7 cellular contexts compared by ENCODE assay signal in the genomic region with DNA sequence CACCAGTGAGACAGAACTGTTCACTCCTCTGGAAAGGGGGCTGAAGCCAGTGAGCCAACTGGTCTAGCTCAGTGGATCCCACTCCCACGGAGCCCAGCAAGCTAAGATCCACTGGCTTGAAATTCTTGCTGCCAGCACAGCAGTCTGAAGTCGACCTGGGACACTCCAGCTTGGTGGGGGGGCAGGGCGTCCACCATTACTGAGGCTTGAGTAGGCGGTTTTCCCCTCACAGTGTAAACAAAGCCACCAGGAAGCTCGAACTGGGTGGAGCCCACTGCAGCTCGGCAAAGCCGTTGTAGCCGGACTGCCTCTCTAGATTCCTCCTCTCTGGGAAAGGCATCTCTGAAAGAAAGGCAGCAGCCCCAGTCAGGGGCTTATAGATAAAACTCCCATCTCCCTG. TPM values are rescaled to one million over a fixed set of nuclear protein-coding genes. Genes with fewer than 3 reads are reported as not detected.
DNase-seq lines count a peak whose midpoint lies in the region; ATAC-seq, FAIRE-seq and TF ChIP-seq lines count a peak whose summit lies in the region.
"Not testable (repeated sequence)": the region's sequence is repeated elsewhere in the genome, so short reads cannot be mapped to it uniquely, and the experiment has no call there.

No MANE protein-coding gene starts in this region.

- not testable (repeated sequence) for H3K27me3 ChIP-seq in MG63; OCI-LY1 (ENCODE audit: insufficient read depth, low read length); HepG2 (ENCODE audit: control insufficient read depth in 1 of 2, insufficient read depth in 2 of 2, low read length in 2 of 2); small intestine (ENCODE audit: control insufficient read depth in 2 of 2, insufficient read depth in 2 of 2, low read length in 2 of 2)

- H2AFZ ChIP-seq in OCI-LY1 (ENCODE audit: low read length); HepG2 (ENCODE audit: low read length): not testable (repeated sequence)

- TF ChIP-seq RAD21 in HepG2 (CRISPR knock-in tag; IDR thresholded peaks at IDR 0.05) = not testable (repeated sequence)

- TF ChIP-seq POLR2A in HepG2 (IDR thresholded peaks at IDR 0.05; ENCODE audit: insufficient read depth in 1 of 2, low read depth in 2 of 2, low read length in 2 of 2) = not testable (repeated sequence)

- TF ChIP-seq CTCF in OCI-LY1 (IDR thresholded peaks at IDR 0.05; ENCODE audit: low read length); HepG2 (CRISPR knock-in tag; IDR thresholded peaks at IDR 0.05): not testable (repeated sequence)

- not testable (repeated sequence) for H3K9me3 ChIP-seq in MG63; OCI-LY1 (ENCODE audit: low read length); HepG2 (ENCODE audit: low read length); small intestine (ENCODE audit: control insufficient read depth, low read depth)

- WGBS in HepG2 (ENCODE audit: low lambda C conversion rate) = 17% methylated on average over 1 of the region's 8 CpGs
- 25 to 43% (median 42%) methylated on average over 8 of the region's 8 CpGs for WGBS in small intestine, 3 donors

- DNase-seq in EL (peak; percentile 13), MG63 (peak; percentile 8), amniotic epithelial cell (ENCODE audit: low read depth) (peak; percentile 2), left cardiac atrium (peak; percentile 18), small intestine (peak; percentile 13)
- DNase-seq in HepG2 (ENCODE audit: low spot score) = not testable (repeated sequence)

- not testable (repeated sequence) for FAIRE-seq in HepG2 (lab: Jason Lieb, UNC); small intestine (lab: Jason Lieb, UNC)

- H3K9me2 ChIP-seq in OCI-LY1 (ENCODE audit: low read depth, low read length) = not testable (repeated sequence)

- peak overlapping the region; percentile 51; the same call in 1 of the 2 replicates for H3K4me2 ChIP-seq in OCI-LY1 (ENCODE audit: low read length)
- peak overlapping the region; percentile 63 for H3K4me2 ChIP-seq in HepG2 (ENCODE audit: low read depth, low read length)

- H3K9ac ChIP-seq in OCI-LY1 (ENCODE audit: low read length); HepG2 (ENCODE audit: insufficient read depth, low read depth, low read length): not testable (repeated sequence)

- not testable (repeated sequence) for H3K79me2 ChIP-seq in OCI-LY1 (ENCODE audit: insufficient read depth, low read length); HepG2 (ENCODE audit: insufficient read depth, low read length)

- ATAC-seq in left cardiac atrium, HepG2: not testable (repeated sequence)

- in situ Hi-C loops in HepG2 (cut with HindIII; ENCODE audit: extremely low pct_ligation_motif_present, low pct_unique_long_range_greater_than_20kb) = not testable (repeated sequence)

- not testable (repeated sequence) for H3K36me3 ChIP-seq in MG63; OCI-LY1 (ENCODE audit: insufficient read depth, low read length); HepG2 (replicated peaks in 1 of 2; ENCODE audit: control insufficient read depth in 1 of 2, insufficient read depth in 2 of 2, low read length in 2 of 2); small intestine (ENCODE audit: control insufficient read depth in 2 of 2, insufficient read depth in 2 of 2, low read length in 2 of 2)

- intact Hi-C loops in left cardiac atrium (cut with DNase I); HepG2 (cut with micrococcal nuclease; ENCODE audit: unreplicated experiment): not testable (repeated sequence)

- BruUV-seq in HepG2 (replicated peaks; lab: Mats Ljungman, UMichigan) = not testable (repeated sequence)

- TF ChIP-seq EP300 in HepG2 (IDR thresholded peaks at IDR 0.05; ENCODE audit: low read depth in 2 of 2, low read length in 2 of 2); HepG2 (CRISPR knock-in tag; IDR thresholded peaks at IDR 0.05; ENCODE audit: borderline replicate concordance): not testable (repeated sequence)

- H3K27ac ChIP-seq in OCI-LY1 (ENCODE audit: low read depth, low read length, poor library complexity, severe bottlenecking); HepG2 (ENCODE audit: extremely low read length, insufficient read depth, low read length); small intestine (ENCODE audit: low read depth in 1 of 2, low read length in 1 of 2): not testable (repeated sequence)

- not testable (repeated sequence) for H3F3A ChIP-seq in OCI-LY1 (ENCODE audit: insufficient read depth, low read length)

- H3K4me1 ChIP-seq in OCI-LY1 (ENCODE audit: insufficient read depth, low read length, severe bottlenecking); HepG2 (ENCODE audit: insufficient read depth, low read length); small intestine (ENCODE audit: control insufficient read depth in 2 of 2, insufficient read depth in 1 of 2, low read depth in 1 of 2, low read length in 1 of 2): not testable (repeated sequence)

- H4K20me1 ChIP-seq in OCI-LY1 (ENCODE audit: insufficient read depth, low read length); HepG2 (ENCODE audit: insufficient read depth, low read length): not testable (repeated sequence)

- CTCF ChIA-PET in HepG2 (lab: Yijun Ruan, JAX; ENCODE audit: low intra/inter-chr PET ratio, low total read pairs) = not testable (repeated sequence)

- H3K4me3 ChIP-seq in MG63; small intestine (ENCODE audit: low read depth in 1 of 2, low read length in 2 of 2): not testable (repeated sequence)
- H3K4me3 ChIP-seq in OCI-LY1 (ENCODE audit: low read depth, low read length, poor library complexity, severe bottlenecking) (peak overlapping the region; percentile 29), HepG2 (replicated peaks in 1 of 3; ENCODE audit: insufficient read depth in 1 of 3, low read depth in 2 of 3, low read length in 3 of 3) (peak overlapping the region in 1 of 3 experiments; percentile 6; a peak in 3 of 6 replicates)

- POLR2A ChIA-PET in HepG2 (lab: Yijun Ruan, JAX) = interaction anchor here (1.1 kb wide), 1 partner anchor 54 kb away, joined by 3 read pairs; no protein-coding TSS in a partner anchor

TF ChIP-seq in HepG2, 621 proteins besides CTCF, POLR2A, EP300 and RAD21 (continues in another document):
- not testable (repeated sequence) for TF ChIP-seq FOXA1 (IDR thresholded peaks at IDR 0.05)
- TF ChIP-seq FOXA1 (CRISPR knock-in tag; IDR thresholded peaks at IDR 0.05) (peak; percentile 38; the same call in 1 of the 2 replicates), FOXA3 (CRISPR knock-in tag; IDR thresholded peaks at IDR 0.05) (0 out of 2 replicates have a peak, but pooled peaks have one; percentile 16), ZNF740 (CRISPR knock-in tag; IDR thresholded peaks at IDR 0.05) (peak; percentile 65; the same call in 1 of the 2 replicates)

RNA-seq across cellular contexts. Expression of gene BBX, which starts 52.3 kb away (rescaled TPM):
- 13.8 and 18.8 TPM in 2 replicates for total RNA-seq in MG63 (2014; rRNA removed; shearing (Covaris generic); ENCODE audit: low replicate concordance)
- total RNA-seq in left cardiac atrium = 10 to 100 TPM; 38.4 to 42.1 TPM
- total RNA-seq in HepG2 (2016; rRNA removed; fragmentation: Illumina TruSeq; extraction: Trizol) = 13.7 and 20.6 TPM in 2 replicates
- 27.0 and 28.5 TPM in 2 replicates for total RNA-seq in HepG2 (2016; cell fraction: cytosol; rRNA removed; fragmentation: Illumina TruSeq; extraction: Trizol; ENCODE audit: low read depth)
- 14.6 and 21.3 TPM in 2 replicates for total RNA-seq in HepG2 (2016; cell fraction: insoluble cytoplasmic fraction; rRNA removed; fragmentation: Illumina TruSeq; extraction: Trizol)
- 7.3 and 8.3 TPM in 2 replicates for total RNA-seq in HepG2 (2016; cell fraction: membrane; rRNA removed; fragmentation: Illumina TruSeq; extraction: Trizol)
- total RNA-seq in HepG2 (2016; cell fraction: nucleus; rRNA removed; fragmentation: Illumina TruSeq; extraction: Trizol) = 31.5 and 33.7 TPM in 2 replicates
- polyA plus RNA-seq in HepG2 (2011; rRNA removed) = 20.2 and 23.2 TPM in 2 replicates
- polyA plus RNA-seq in HepG2 (2011; cell fraction: cytosol; rRNA removed) = 11.2 and 13.9 TPM in 2 replicates
- 28.5 and 32.7 TPM in 2 replicates for polyA plus RNA-seq in HepG2 (2011; cell fraction: nucleus; rRNA removed)
- 19.4 and 20.9 TPM in 2 replicates for polyA plus RNA-seq in HepG2 (2012)
- 0.15 and 0.25 TPM in 2 replicates for polyA plus RNA-seq in HepG2 (2016; cell fraction: cytosol; fragmentation: Illumina TruSeq; extraction: Trizol; ENCODE audit: low read depth)
- 10.3 and 11.4 TPM in 2 replicates for polyA plus RNA-seq in HepG2 (2016; cell fraction: insoluble cytoplasmic fraction; fragmentation: Illumina TruSeq; extraction: Trizol; ENCODE audit: low read depth)
- polyA plus RNA-seq in HepG2 (2016; cell fraction: membrane; fragmentation: Illumina TruSeq; extraction: Trizol; ENCODE audit: low read depth) = 0.88 and 0.95 TPM in 2 replicates
- 8.0 and 10.1 TPM in 2 replicates for polyA plus RNA-seq in HepG2 (2016; cell fraction: nucleus; fragmentation: Illumina TruSeq; extraction: Trizol; ENCODE audit: insufficient read depth, low read depth)
- polyA minus RNA-seq in HepG2 (2011; rRNA and poly(A)+ RNA removed; ENCODE audit: low replicate concordance) = 106 and 181 TPM in 2 replicates
- polyA minus RNA-seq in HepG2 (2011; cell fraction: cytosol; rRNA and poly(A)+ RNA removed) = 23.6 and 35.7 TPM in 2 replicates
- polyA minus RNA-seq in HepG2 (2011; cell fraction: nucleus; rRNA and poly(A)+ RNA removed) = 180 and 182 TPM in 2 replicates
- polyA plus RNA-seq in small intestine = 1 to 10 TPM; 3.5 to 8.2 (median 4.5) TPM
